ENCODE assay signal across 16 cellular contexts in the genomic region with DNA sequence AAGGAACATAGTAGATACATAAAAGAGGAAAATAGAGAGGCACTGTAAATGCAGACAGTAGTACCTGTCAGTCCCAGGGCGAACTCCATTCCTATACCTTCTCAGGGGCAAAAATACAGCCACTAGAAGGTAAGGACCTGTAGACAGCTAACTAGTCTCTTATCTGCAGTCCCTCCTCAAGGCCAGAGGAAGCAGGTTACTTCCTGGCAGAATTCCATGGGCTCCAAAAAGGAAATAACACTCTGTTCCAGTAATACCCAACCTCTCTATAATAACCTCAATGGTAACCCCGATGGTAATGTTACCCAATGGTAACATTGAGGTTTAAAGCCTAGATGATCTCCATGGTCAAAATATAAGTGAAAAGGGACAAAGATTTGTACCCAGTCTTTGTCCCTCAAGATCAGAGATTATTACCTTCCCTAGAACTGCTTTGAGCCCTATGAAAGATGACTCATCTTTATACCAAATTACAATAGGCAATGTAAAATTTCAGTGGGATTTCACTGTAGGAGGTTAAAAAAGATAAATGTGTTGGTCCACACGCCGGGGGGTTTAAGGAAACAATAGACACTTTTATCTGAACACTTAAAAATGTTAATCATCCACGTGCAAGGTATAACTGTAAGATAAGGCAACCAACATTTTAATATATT.
"Had no signal": no experiment of that assay in that cellular context is flagged by ENCODE, and none has a peak within 500 bp of the region (broad histone marks: within the 10 kb centered on the region; RNA-seq: fewer than 3 reads in every experiment).

No MANE protein-coding gene starts in this region.

- H3K9me3 ChIP-seq: ascending aorta, breast epithelium, ovary, sigmoid colon had no signal

- H3K4me3 Mint-ChIP-seq: activated naive CD4-positive, alpha-beta T cell treated with anti-CD3 and anti-CD28 coated beads for 36 hours; activated naive CD8-positive, alpha-beta T cell treated with anti-CD3 and anti-CD28 coated beads, Interleukin-2, amount 50 U/mL, for 24 hours; neural progenitor cell; stimulated activated effector memory CD8-positive, alpha-beta T cell treated with anti-CD3 and anti-CD28 coated beads, Interleukin-12 subunit alpha, Interleukin-12 subunit beta, amount 100 ng/mL, for 72 hours had no signal

- DNase-seq: activated CD4-positive, CD25-positive, alpha-beta regulatory T cell treated with anti-CD3 and anti-CD28 coated beads, Interleukin-2, amount 50 U/mL, for 72 hours; activated naive CD4-positive, alpha-beta T cell treated with anti-CD3 and anti-CD28 coated beads for 36 hours; activated naive CD8-positive, alpha-beta T cell treated with anti-CD3 and anti-CD28 coated beads, Interleukin-2, amount 50 U/mL, for 24 hours; hypothalamus; midbrain; ovary; sigmoid colon; stimulated activated CD4-positive, alpha-beta T cell treated with anti-CD3 and anti-CD28 coated beads, Interleukin-12 subunit alpha, Interleukin-12 subunit beta, amount 100 ng/mL, for 4 hours; stimulated activated CD4-positive, alpha-beta T cell treated with anti-CD3 and anti-CD28 coated beads, Interleukin-2, amount 100 ng/mL, for 24 hours had no signal

- ATAC-seq: activated naive CD8-positive, alpha-beta T cell treated with anti-CD3 and anti-CD28 coated beads, Interleukin-2, amount 50 U/mL, for 24 hours; esophagus mucosa; stimulated activated effector memory CD8-positive, alpha-beta T cell treated with anti-CD3 and anti-CD28 coated beads, Interleukin-12 subunit alpha, Interleukin-12 subunit beta, amount 100 ng/mL, for 72 hours had no signal

- H3K9ac ChIP-seq: neural progenitor cell had no signal

- H3K4me1 ChIP-seq: ascending aorta, breast epithelium, sigmoid colon had no signal

- H3K9me3 Mint-ChIP-seq: activated naive CD4-positive, alpha-beta T cell treated with anti-CD3 and anti-CD28 coated beads for 36 hours; activated naive CD8-positive, alpha-beta T cell treated with anti-CD3 and anti-CD28 coated beads, Interleukin-2, amount 50 U/mL, for 24 hours; activated T-helper 2 cell treated with anti-CD3 and anti-CD28 coated beads, Interferon-gamma antibody, Interleukin-2, Interleukin-4, amounts not matched to agents 10 μg/mL and 5 μg/mL and 100 μg/mL, durations not matched to agents 14 hours and 24 hours and 36 hours; neural progenitor cell; stimulated activated effector memory CD8-positive, alpha-beta T cell treated with anti-CD3 and anti-CD28 coated beads, Interleukin-12 subunit alpha, Interleukin-12 subunit beta, amount 100 ng/mL, for 72 hours had no signal

- H3K4me3 ChIP-seq: ascending aorta, breast epithelium, neural progenitor cell, ovary, sigmoid colon had no signal

- H3K4me2 ChIP-seq: neural progenitor cell had no signal

- H3K27me3 Mint-ChIP-seq: activated naive CD8-positive, alpha-beta T cell treated with anti-CD3 and anti-CD28 coated beads, Interleukin-2, amount 50 U/mL, for 24 hours had no signal

- H3K36me3 ChIP-seq: ascending aorta, breast epithelium, neural progenitor cell, ovary, sigmoid colon had no signal

- H3K4me1 Mint-ChIP-seq: activated naive CD8-positive, alpha-beta T cell treated with anti-CD3 and anti-CD28 coated beads, Interleukin-2, amount 50 U/mL, for 24 hours; stimulated activated effector memory CD8-positive, alpha-beta T cell treated with anti-CD3 and anti-CD28 coated beads, Interleukin-12 subunit alpha, Interleukin-12 subunit beta, amount 100 ng/mL, for 72 hours had no signal

- FAIRE-seq: urothelium cell line had no signal

- H3K27me3 ChIP-seq: ascending aorta, breast epithelium, neural progenitor cell, ovary, sigmoid colon had no signal

- H3K27ac Mint-ChIP-seq: activated naive CD4-positive, alpha-beta T cell treated with anti-CD3 and anti-CD28 coated beads for 36 hours; activated naive CD8-positive, alpha-beta T cell treated with anti-CD3 and anti-CD28 coated beads, Interleukin-2, amount 50 U/mL, for 24 hours; activated T-helper 2 cell treated with anti-CD3 and anti-CD28 coated beads, Interferon-gamma antibody, Interleukin-2, Interleukin-4, amounts not matched to agents 10 μg/mL and 5 μg/mL and 100 μg/mL, durations not matched to agents 14 hours and 24 hours and 36 hours; neural progenitor cell; stimulated activated effector memory CD8-positive, alpha-beta T cell treated with anti-CD3 and anti-CD28 coated beads, Interleukin-12 subunit alpha, Interleukin-12 subunit beta, amount 100 ng/mL, for 72 hours had no signal

- H3K27ac ChIP-seq: ascending aorta, breast epithelium, neural progenitor cell, ovary, sigmoid colon had no signal

- H3K36me3 Mint-ChIP-seq: neural progenitor cell; stimulated activated effector memory CD8-positive, alpha-beta T cell treated with anti-CD3 and anti-CD28 coated beads, Interleukin-12 subunit alpha, Interleukin-12 subunit beta, amount 100 ng/mL, for 72 hours had no signal

- H2AFZ ChIP-seq: neural progenitor cell had no signal
